1 cellular context compared by ENCODE assay signal in genomic region chr3:13420817-13421755, GRCh38.
A peak's percentile ranks its signal among the peaks of the same experiment; 100 is the strongest.
TF ChIP-seq lines count a peak whose summit lies in the region.

No MANE protein-coding gene starts in this region.

TF ChIP-seq in HepG2, 621 proteins besides CTCF, POLR2A, EP300 and RAD21 (continued from another document and continues in another):
- TF ChIP-seq, protein P1, sequence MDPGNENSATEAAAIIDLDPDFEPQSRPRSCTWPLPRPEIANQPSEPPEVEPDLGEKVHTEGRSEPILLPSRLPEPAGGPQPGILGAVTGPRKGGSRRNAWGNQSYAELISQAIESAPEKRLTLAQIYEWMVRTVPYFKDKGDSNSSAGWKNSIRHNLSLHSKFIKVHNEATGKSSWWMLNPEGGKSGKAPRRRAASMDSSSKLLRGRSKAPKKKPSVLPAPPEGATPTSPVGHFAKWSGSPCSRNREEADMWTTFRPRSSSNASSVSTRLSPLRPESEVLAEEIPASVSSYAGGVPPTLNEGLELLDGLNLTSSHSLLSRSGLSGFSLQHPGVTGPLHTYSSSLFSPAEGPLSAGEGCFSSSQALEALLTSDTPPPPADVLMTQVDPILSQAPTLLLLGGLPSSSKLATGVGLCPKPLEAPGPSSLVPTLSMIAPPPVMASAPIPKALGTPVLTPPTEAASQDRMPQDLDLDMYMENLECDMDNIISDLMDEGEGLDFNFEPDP (CRISPR knock-in tag; conservative IDR thresholded peaks at IDR 0.05) = no peak
- TF ChIP-seq, protein P2, sequence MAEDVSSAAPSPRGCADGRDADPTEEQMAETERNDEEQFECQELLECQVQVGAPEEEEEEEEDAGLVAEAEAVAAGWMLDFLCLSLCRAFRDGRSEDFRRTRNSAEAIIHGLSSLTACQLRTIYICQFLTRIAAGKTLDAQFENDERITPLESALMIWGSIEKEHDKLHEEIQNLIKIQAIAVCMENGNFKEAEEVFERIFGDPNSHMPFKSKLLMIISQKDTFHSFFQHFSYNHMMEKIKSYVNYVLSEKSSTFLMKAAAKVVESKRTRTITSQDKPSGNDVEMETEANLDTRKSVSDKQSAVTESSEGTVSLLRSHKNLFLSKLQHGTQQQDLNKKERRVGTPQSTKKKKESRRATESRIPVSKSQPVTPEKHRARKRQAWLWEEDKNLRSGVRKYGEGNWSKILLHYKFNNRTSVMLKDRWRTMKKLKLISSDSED (CRISPR knock-in tag; IDR thresholded peaks at IDR 0.05) = no peak
- no peak for TF ChIP-seq XRCC5 (optimal IDR thresholded peaks at IDR 0.05; ENCODE audit: low read length)
- TF ChIP-seq ZFY (CRISPR knock-in tag; IDR thresholded peaks at IDR 0.05) = no peak; the same call in 1 of the 2 replicates
- TF ChIP-seq ZNF543 (CRISPR knock-in tag; IDR thresholded peaks at IDR 0.05) = 0 out of 2 replicates have a peak, but pooled peaks have one; percentile 0
- TF ChIP-seq ATF5 (CRISPR knock-in tag; IDR thresholded peaks at IDR 0.05; ENCODE audit: low read depth) = no peak
- no peak for TF ChIP-seq GATAD2A (CRISPR knock-in tag; IDR thresholded peaks at IDR 0.05)
- no peak for TF ChIP-seq HCFC1 (IDR thresholded peaks at IDR 0.05; ENCODE audit: low read depth, low read length)
- 0 out of 2 replicates have a peak, but pooled peaks have one; percentile 25 for TF ChIP-seq HNF1B (CRISPR knock-in tag; IDR thresholded peaks at IDR 0.05)
- TF ChIP-seq CREB1 (IDR thresholded peaks at IDR 0.05) = no peak
- TF ChIP-seq CREB1 (CRISPR knock-in tag; IDR thresholded peaks at IDR 0.05) = peak; percentile 40; the same call in 1 of the 2 replicates
- no peak for TF ChIP-seq POGZ (CRISPR knock-in tag; IDR thresholded peaks at IDR 0.05)
- TF ChIP-seq ZMYM3 (CRISPR knock-in tag; IDR thresholded peaks at IDR 0.05) = 0 out of 2 replicates have a peak, but pooled peaks have one; percentile 25
- TF ChIP-seq ZNF12 (CRISPR knock-in tag; IDR thresholded peaks at IDR 0.05) = no peak
- 0 out of 2 replicates have a peak, but pooled peaks have one; percentile 52 for TF ChIP-seq BCL3 (CRISPR knock-in tag; IDR thresholded peaks at IDR 0.05)
- TF ChIP-seq, protein P3, sequence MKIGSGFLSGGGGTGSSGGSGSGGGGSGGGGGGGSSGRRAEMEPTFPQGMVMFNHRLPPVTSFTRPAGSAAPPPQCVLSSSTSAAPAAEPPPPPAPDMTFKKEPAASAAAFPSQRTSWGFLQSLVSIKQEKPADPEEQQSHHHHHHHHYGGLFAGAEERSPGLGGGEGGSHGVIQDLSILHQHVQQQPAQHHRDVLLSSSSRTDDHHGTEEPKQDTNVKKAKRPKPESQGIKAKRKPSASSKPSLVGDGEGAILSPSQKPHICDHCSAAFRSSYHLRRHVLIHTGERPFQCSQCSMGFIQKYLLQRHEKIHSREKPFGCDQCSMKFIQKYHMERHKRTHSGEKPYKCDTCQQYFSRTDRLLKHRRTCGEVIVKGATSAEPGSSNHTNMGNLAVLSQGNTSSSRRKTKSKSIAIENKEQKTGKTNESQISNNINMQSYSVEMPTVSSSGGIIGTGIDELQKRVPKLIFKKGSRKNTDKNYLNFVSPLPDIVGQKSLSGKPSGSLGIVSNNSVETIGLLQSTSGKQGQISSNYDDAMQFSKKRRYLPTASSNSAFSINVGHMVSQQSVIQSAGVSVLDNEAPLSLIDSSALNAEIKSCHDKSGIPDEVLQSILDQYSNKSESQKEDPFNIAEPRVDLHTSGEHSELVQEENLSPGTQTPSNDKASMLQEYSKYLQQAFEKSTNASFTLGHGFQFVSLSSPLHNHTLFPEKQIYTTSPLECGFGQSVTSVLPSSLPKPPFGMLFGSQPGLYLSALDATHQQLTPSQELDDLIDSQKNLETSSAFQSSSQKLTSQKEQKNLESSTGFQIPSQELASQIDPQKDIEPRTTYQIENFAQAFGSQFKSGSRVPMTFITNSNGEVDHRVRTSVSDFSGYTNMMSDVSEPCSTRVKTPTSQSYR (CRISPR knock-in tag; IDR thresholded peaks at IDR 0.05; ENCODE audit: borderline replicate concordance) = peak; percentile 26; the same call in 1 of the 2 replicates
- TF ChIP-seq ZNF609 (CRISPR knock-in tag; IDR thresholded peaks at IDR 0.05; ENCODE audit: borderline replicate concordance) = no peak
- TF ChIP-seq TFDP1 (CRISPR knock-in tag; IDR thresholded peaks at IDR 0.05; ENCODE audit: borderline replicate concordance) = peak; percentile 29; the same call in 1 of the 2 replicates
- TF ChIP-seq ZNF670 (CRISPR knock-in tag; IDR thresholded peaks at IDR 0.05; ENCODE audit: borderline replicate concordance) = no peak
- TF ChIP-seq ELF1 (CRISPR knock-in tag; IDR thresholded peaks at IDR 0.05) = peak; percentile 49
- TF ChIP-seq MAFF (IDR thresholded peaks at IDR 0.05; ENCODE audit: low read depth, low read length) = no peak
- TF ChIP-seq CEBPB (IDR thresholded peaks at IDR 0.05; ENCODE audit: borderline replicate concordance, low read depth, low read length) = no peak
- no peak for TF ChIP-seq ZBTB21 (CRISPR knock-in tag; IDR thresholded peaks at IDR 0.05)
- no peak for TF ChIP-seq KDM6A (CRISPR knock-in tag; IDR thresholded peaks at IDR 0.05; ENCODE audit: low read depth)
- peak; percentile 9 for TF ChIP-seq AGO1 (IDR thresholded peaks at IDR 0.05; ENCODE audit: low read depth, low read length, poor library complexity, severe bottlenecking)
- TF ChIP-seq ZBTB38 (CRISPR knock-in tag; IDR thresholded peaks at IDR 0.05) = peak; percentile 98
- no peak for TF ChIP-seq GABPA (IDR thresholded peaks at IDR 0.05; ENCODE audit: low read depth, low read length)
- peak; percentile 50; the same call in 1 of the 2 replicates for TF ChIP-seq GABPA (CRISPR knock-in tag; IDR thresholded peaks at IDR 0.05; ENCODE audit: low read depth)
- TF ChIP-seq NRL (CRISPR knock-in tag; IDR thresholded peaks at IDR 0.05; ENCODE audit: borderline replicate concordance) = no peak
- no peak for TF ChIP-seq HDAC2 (CRISPR knock-in tag; IDR thresholded peaks at IDR 0.05)
- TF ChIP-seq ELF3 (CRISPR knock-in tag; IDR thresholded peaks at IDR 0.05) = 0 out of 2 replicates have a peak, but pooled peaks have one; percentile 20
- TF ChIP-seq, protein P4, sequence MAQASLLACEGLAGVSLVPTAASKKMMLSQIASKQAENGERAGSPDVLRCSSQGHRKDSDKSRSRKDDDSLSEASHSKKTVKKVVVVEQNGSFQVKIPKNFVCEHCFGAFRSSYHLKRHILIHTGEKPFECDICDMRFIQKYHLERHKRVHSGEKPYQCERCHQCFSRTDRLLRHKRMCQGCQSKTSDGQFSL (CRISPR knock-in tag; IDR thresholded peaks at IDR 0.05) = no peak
- peak; percentile 83 for TF ChIP-seq SALL1 (CRISPR knock-in tag; IDR thresholded peaks at IDR 0.05)
- no peak for TF ChIP-seq ZBTB14 (CRISPR knock-in tag; IDR thresholded peaks at IDR 0.05)
- TF ChIP-seq REPIN1 (CRISPR knock-in tag; IDR thresholded peaks at IDR 0.05; ENCODE audit: borderline replicate concordance, low read depth) = no peak
- TF ChIP-seq ZNF569 (CRISPR knock-in tag; IDR thresholded peaks at IDR 0.05; ENCODE audit: borderline replicate concordance) = no peak
- no peak for TF ChIP-seq JUN (CRISPR knock-in tag; IDR thresholded peaks at IDR 0.05)
- TF ChIP-seq SNAI1 (CRISPR knock-in tag; IDR thresholded peaks at IDR 0.05; ENCODE audit: borderline replicate concordance) = no peak
- peak; percentile 53; the same call in 1 of the 2 replicates for TF ChIP-seq RARA (CRISPR knock-in tag; IDR thresholded peaks at IDR 0.05)
- TF ChIP-seq ZNF570 (CRISPR knock-in tag; IDR thresholded peaks at IDR 0.05; ENCODE audit: borderline replicate concordance) = no peak
- TF ChIP-seq, protein P5, sequence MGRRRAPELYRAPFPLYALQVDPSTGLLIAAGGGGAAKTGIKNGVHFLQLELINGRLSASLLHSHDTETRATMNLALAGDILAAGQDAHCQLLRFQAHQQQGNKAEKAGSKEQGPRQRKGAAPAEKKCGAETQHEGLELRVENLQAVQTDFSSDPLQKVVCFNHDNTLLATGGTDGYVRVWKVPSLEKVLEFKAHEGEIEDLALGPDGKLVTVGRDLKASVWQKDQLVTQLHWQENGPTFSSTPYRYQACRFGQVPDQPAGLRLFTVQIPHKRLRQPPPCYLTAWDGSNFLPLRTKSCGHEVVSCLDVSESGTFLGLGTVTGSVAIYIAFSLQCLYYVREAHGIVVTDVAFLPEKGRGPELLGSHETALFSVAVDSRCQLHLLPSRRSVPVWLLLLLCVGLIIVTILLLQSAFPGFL (CRISPR knock-in tag; IDR thresholded peaks at IDR 0.05) = no peak
- TF ChIP-seq U2AF2 (IDR thresholded peaks at IDR 0.05; ENCODE audit: low read depth, low read length) = no peak
- no peak for TF ChIP-seq HDAC1 (CRISPR knock-in tag; IDR thresholded peaks at IDR 0.05)
- TF ChIP-seq ERF (CRISPR knock-in tag; IDR thresholded peaks at IDR 0.05) = no peak
- TF ChIP-seq HMGA1 (CRISPR knock-in tag; conservative IDR thresholded peaks at IDR 0.05) = no peak
- no peak for TF ChIP-seq MIER3 (CRISPR knock-in tag; IDR thresholded peaks at IDR 0.05; ENCODE audit: borderline replicate concordance)
- no peak for TF ChIP-seq ZNF33A (CRISPR knock-in tag; IDR thresholded peaks at IDR 0.05; ENCODE audit: borderline replicate concordance)
- TF ChIP-seq ZFP41 (CRISPR knock-in tag; IDR thresholded peaks at IDR 0.05; ENCODE audit: borderline replicate concordance) = no peak
